Comparison of ENCODE assay signal across 1 cellular context in genomic region chr22:50342651-50343540, GRCh38.
TF ChIP-seq lines count a peak whose summit lies in the region.

Gene PPP6R2 (plus strand): TSS chr22:50343327. CDS start chr22:50393909, 50,582 bp downstream.

TF ChIP-seq in HEK293, 187 proteins besides CTCF, POLR2A, EP300 and RAD21 (continued from another document):
- no peak for TF ChIP-seq ZNF184 (tag by site-specific recombination; IDR thresholded peaks at IDR 0.05)
- TF ChIP-seq ZBTB20 (tag by site-specific recombination; IDR thresholded peaks at IDR 0.05) = peak; percentile 82
- TF ChIP-seq ZNF114 (tag by site-specific recombination; IDR thresholded peaks at IDR 0.05) = no peak
- no peak for TF ChIP-seq ZNF426 (tag by site-specific recombination; IDR thresholded peaks at IDR 0.05)
- TF ChIP-seq SCRT1 (tag by site-specific recombination; IDR thresholded peaks at IDR 0.05; ENCODE audit: borderline replicate concordance) = no peak
- TF ChIP-seq ZFP41 (tag by site-specific recombination; IDR thresholded peaks at IDR 0.05; ENCODE audit: borderline replicate concordance) = no peak
- TF ChIP-seq ZNF175 (tag by site-specific recombination; IDR thresholded peaks at IDR 0.05) = no peak
- no peak for TF ChIP-seq ZNF830 (tag by site-specific recombination; IDR thresholded peaks at IDR 0.05; ENCODE audit: low read depth)
- no peak for TF ChIP-seq ZNF133 (tag by site-specific recombination; IDR thresholded peaks at IDR 0.05)
- TF ChIP-seq ZBTB6 (tag by site-specific recombination; IDR thresholded peaks at IDR 0.05) = peak; percentile 93; the same call in 1 of the 2 replicates
- no peak; the same call in 1 of the 2 replicates for TF ChIP-seq ZNF596 (tag by site-specific recombination; IDR thresholded peaks at IDR 0.05)
